Comparison of ENCODE assay signal across 8 cellular contexts in the genomic region with DNA sequence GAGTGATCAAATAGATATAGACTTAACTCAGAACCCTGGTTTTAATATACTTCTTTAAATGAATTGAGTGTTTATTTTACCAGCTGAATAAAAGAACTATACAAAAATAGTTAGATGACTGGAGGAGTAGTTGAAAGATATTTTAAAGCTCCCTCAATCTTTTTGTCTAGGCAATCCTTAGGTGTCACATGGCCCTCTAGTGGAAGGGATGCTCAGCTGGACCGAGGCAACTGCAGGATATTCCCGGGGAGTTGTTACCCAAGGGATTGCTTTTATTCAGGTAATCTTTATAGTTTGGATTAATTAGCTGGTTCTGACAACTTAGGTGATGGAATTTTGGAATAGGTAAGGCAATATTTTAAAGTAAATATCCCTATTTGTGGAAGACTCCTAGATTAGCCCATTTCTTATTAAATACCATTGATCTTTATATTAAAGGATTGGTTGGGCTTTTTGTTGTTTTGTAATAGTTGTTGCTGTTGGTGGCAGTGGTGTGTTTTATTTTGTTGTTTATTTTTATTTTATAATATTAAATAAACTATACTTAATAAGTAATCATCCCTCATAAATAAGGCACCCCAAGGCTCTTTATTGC. TPM values are rescaled to one million over a fixed set of nuclear protein-coding genes. Genes with fewer than 3 reads are reported as not detected.
DNase-seq lines count a peak whose midpoint lies in the region; ATAC-seq and TF ChIP-seq lines count a peak whose summit lies in the region.

No MANE protein-coding gene starts in this region.

- H3K27me3 ChIP-seq in AG04450 (ENCODE audit: control insufficient read depth, insufficient read depth, low read length) (no peaks in the 10 kb centered on the region), RWPE2 (ENCODE audit: insufficient read depth, poor library complexity, severe bottlenecking) (no peaks in the 10 kb centered on the region), stomach (no peaks in the 10 kb centered on the region)

- peak; percentile 3 for DNase-seq in AG04450 (ENCODE audit: low read depth, low spot score)
- peak; percentile 5 for DNase-seq in GM20000 (ENCODE audit: low spot score)
- DNase-seq in RWPE2 (ENCODE audit: low spot score) = no peak
- DNase-seq in foreskin fibroblast = peak; percentile 12 to 61
- no peak for DNase-seq in stomach
- DNase-seq in central memory CD4-positive, alpha-beta T cell = no peak

- H3K4me3 ChIP-seq in AG04450 (ENCODE audit: low read depth, low read length) (no peak overlapping the region), RWPE2 (ENCODE audit: severe bottlenecking) (no peak overlapping the region), foreskin fibroblast (ENCODE audit: low read depth in 1 of 2, low read length in 2 of 2) (no peak overlapping the region), stomach (no peak overlapping the region)

- TF ChIP-seq EP300 in stomach (IDR thresholded peaks at IDR 0.05) = no peak

- TF ChIP-seq CTCF in AG04450 (IDR thresholded peaks at IDR 0.05; ENCODE audit: low read depth, low read length) (peak; percentile 77), GM20000 (IDR thresholded peaks at IDR 0.05; ENCODE audit: extremely low read depth, missing control alignments) (peak; percentile 3), RWPE2 (IDR thresholded peaks at IDR 0.05; ENCODE audit: poor library complexity, severe bottlenecking) (peak; percentile 81), foreskin fibroblast (IDR thresholded peaks at IDR 0.05; ENCODE audit: low read depth, low read length) (peak; percentile 78), stomach (IDR thresholded peaks at IDR 0.05) (peak in 4 of 7 experiments; percentile 28 to 42 (median 36))

- ATAC-seq in RWPE2 (ENCODE audit: low read depth) (peak; percentile 70; the same call in 2 of the 3 replicates), HG03571 (IDR thresholded peaks at IDR 0.05; ENCODE audit: unreplicated experiment) (no peak), HG03520 (IDR thresholded peaks at IDR 0.05; ENCODE audit: unreplicated experiment) (no peak)

- intact Hi-C loops in stomach (cut with DNase I; ENCODE audit: low total_unique reads) = no loop called here

- TF ChIP-seq POLR2A in stomach (IDR thresholded peaks at IDR 0.05) = no peak

- H3K4me1 ChIP-seq in RWPE2 (ENCODE audit: insufficient read depth, poor library complexity, severe bottlenecking) (no peaks in the 10 kb centered on the region), stomach (no peaks in the 10 kb centered on the region)

- 15 to 41% (median 26%) methylated on average over 2 of the region's 2 CpGs for WGBS in stomach, 5 donors

- POLR2A ChIA-PET in AG04450 (lab: Yijun Ruan, JAX) = no interaction called here

- CTCF ChIA-PET in AG04450 (lab: Charles Lee) = interaction anchor here (0.6 to 3.4 kb wide), 24 partner anchors 10 to 324 kb away, joined by 3 to 29 read pairs (median 4); no protein-coding TSS in a partner anchor

- no peak overlapping the region for H3K27ac ChIP-seq in AG04450 (ENCODE audit: low read depth, low read length)
- no peak overlapping the region for H3K27ac ChIP-seq in RWPE2 (ENCODE audit: poor library complexity, severe bottlenecking)
- no peak overlapping the region for H3K27ac ChIP-seq in stomach

- H3K9me3 ChIP-seq in AG04450 (ENCODE audit: control insufficient read depth, insufficient read depth, low read length) (no peaks in the 10 kb centered on the region), RWPE2 (ENCODE audit: severe bottlenecking) (no peaks in the 10 kb centered on the region), stomach (no peaks in the 10 kb centered on the region)

- peaks cover 46% of the 10 kb centered on the region for H3K36me3 ChIP-seq in RWPE2 (ENCODE audit: low read depth)
- peaks cover 12 to 43% (median 32%) of the 10 kb centered on the region in 4 donors for H3K36me3 ChIP-seq in stomach

RNA-seq across cellular contexts. Expression of a gene that starts 57.1 kb away (rescaled TPM):
- 35.3 and 48.1 TPM in 2 replicates for polyA plus RNA-seq in AG04450 (2011; rRNA removed)
- polyA minus RNA-seq in AG04450 (2011; rRNA and poly(A)+ RNA removed) = 50.3 and 101 TPM in 2 replicates
- total RNA-seq in stomach = 100 to 1,000 TPM in 1 of 5 donors, 10 to 100 TPM in 3, 1 to 10 TPM in 1; 8.9 to 134 (median 55.5) TPM
- polyA plus RNA-seq in stomach = 1 to 10 TPM; 2.3 to 7.1 (median 4.3) TPM

RNA-seq across cellular contexts. Expression of a gene that starts 57.8 kb away (rescaled TPM):
- polyA plus RNA-seq in AG04450 (2011; rRNA removed) (95.9 and 108 TPM in 2 replicates), stomach (100 to 1,000 TPM in 1 of 3 donors, 10 to 100 TPM in 2; 32.7 to 162 (median 41.0) TPM)
- 31.5 and 35.2 TPM in 2 replicates for polyA minus RNA-seq in AG04450 (2011; rRNA and poly(A)+ RNA removed)
- total RNA-seq in stomach = 10 to 100 TPM in 3 of 5 donors, 1 to 10 TPM in 1, not detected in 1; 6.4 to 50.9 (median 22.2) TPM

Comparison
In these comparisons a context has a peak if more than half of its experiments do, and no peak if none do; other contexts are left out.
1. DNase-seq: peak in AG04450 (single experiment), GM20000 (single experiment) and foreskin fibroblast (2 of 2); none in RWPE2 (single experiment), stomach (single experiment) and central memory CD4-positive, alpha-beta T cell (single experiment).
2. CTCF ChIP-seq: peak in every context shown above with its lines; median percentile 81 in RWPE2; 78 in foreskin fibroblast; 77 in AG04450; 36 in stomach; 3 in GM20000.